In genomic region chr11:14499178-14499559, GRCh38 we compare ENCODE assay signal across 8 cellular contexts. TPM values are rescaled to one million over a fixed set of nuclear protein-coding genes. Genes with fewer than 3 reads are reported as not detected.
DNase-seq lines count a peak whose midpoint lies in the region; ATAC-seq and TF ChIP-seq lines count a peak whose summit lies in the region.

No MANE protein-coding gene starts in this region.

- H3K79me2 ChIP-seq in hepatocyte, result peaks cover 53% of the 10 kb centered on the region

- H3K4me1 ChIP-seq in adipocyte (ENCODE audit: control insufficient read depth, insufficient read depth, low read length) (peaks cover 28% of the 10 kb centered on the region), hepatocyte (ENCODE audit: insufficient read depth) (peaks cover 11% of the 10 kb centered on the region), skeletal muscle satellite cell (ENCODE audit: control insufficient read depth, insufficient read depth, low read length) (peaks cover 6% of the 10 kb centered on the region)

- WGBS in hepatocyte (ENCODE audit: low lambda C conversion rate, missing lambda C conversion rate), result under 1% methylated on average over 10 of the region's 19 CpGs

- CTCF ChIA-PET in GM10248 (lab: Yijun Ruan, JAX), result interaction anchor here (1.3 kb wide), 1 partner anchor 44 kb away, joined by 3 read pairs; no protein-coding TSS in a partner anchor

- H3K36me3 ChIP-seq in adipocyte (ENCODE audit: control insufficient read depth, insufficient read depth, low read length, severe bottlenecking), result peaks cover 59% of the 10 kb centered on the region
- H3K36me3 ChIP-seq in hepatocyte (replicated peaks; ENCODE audit: insufficient read depth, low read depth), result peaks cover 6% of the 10 kb centered on the region
- H3K36me3 ChIP-seq in skeletal muscle satellite cell (ENCODE audit: insufficient read depth, low read length), result peaks cover 46% of the 10 kb centered on the region

- peak overlapping the region; percentile 79 for H2AFZ ChIP-seq in hepatocyte

- H4K20me1 ChIP-seq in hepatocyte (ENCODE audit: insufficient read depth, poor library complexity, severe bottlenecking), result peaks cover 9% of the 10 kb centered on the region

- H3K27ac ChIP-seq in hepatocyte, result peak overlapping the region; percentile 92

- H3K4me3 ChIP-seq in GM12875 (ENCODE audit: low read depth, low read length) (peak overlapping the region; percentile 87), adipocyte (ENCODE audit: low read length) (peak overlapping the region; percentile 93), hepatocyte (peak overlapping the region; percentile 71), skeletal muscle satellite cell (ENCODE audit: low read length) (peak overlapping the region; percentile 90)

- TF ChIP-seq CTCF in GM12875 (IDR thresholded peaks at IDR 0.05; ENCODE audit: borderline replicate concordance, insufficient read depth, low read depth, low read length) (no peak), hepatocyte (IDR thresholded peaks at IDR 0.05; ENCODE audit: poor library complexity) (no peak), GM10248 (IDR thresholded peaks at IDR 0.05; ENCODE audit: control extremely low read depth, extremely low read depth, low read depth, missing control alignments) (no peak)

- H3K4me2 ChIP-seq in hepatocyte (peak overlapping the region; percentile 77), skeletal muscle satellite cell (ENCODE audit: low read length) (peak overlapping the region; percentile 79)

- no peaks in the 10 kb centered on the region for H3K27me3 ChIP-seq in adipocyte (replicated peaks; ENCODE audit: control insufficient read depth, insufficient read depth, low read length)
- no peaks in the 10 kb centered on the region for H3K27me3 ChIP-seq in hepatocyte
- no peaks in the 10 kb centered on the region for H3K27me3 ChIP-seq in skeletal muscle satellite cell (ENCODE audit: control insufficient read depth, insufficient read depth, low read length)

- peak overlapping the region; percentile 91 for H3K9ac ChIP-seq in adipocyte (ENCODE audit: low read length)
- peak overlapping the region; percentile 86 for H3K9ac ChIP-seq in skeletal muscle satellite cell (ENCODE audit: low read depth, low read length)

- peak; percentile 62 for DNase-seq in OCI-M1 (lab: John Stamatoyannopoulos, UW)
- peak; percentile 60 for DNase-seq in adipocyte (ENCODE audit: low read depth)
- peak; percentile 34 for DNase-seq in hepatocyte (ENCODE audit: low spot score)
- DNase-seq in GM10248 (ENCODE audit: extremely low spot score), result no peak
- DNase-seq in NCI-H1048 (lab: John Stamatoyannopoulos, UW), result no peak

- ATAC-seq in HG02610 (IDR thresholded peaks at IDR 0.05; ENCODE audit: unreplicated experiment), result peak; percentile 10

- POLR2A ChIA-PET in GM10248 (lab: Yijun Ruan, JAX), result interaction anchor here (0.6 kb wide), 1 partner anchor 1126 kb away, joined by 3 read pairs; no protein-coding TSS in a partner anchor

- H3K9me2 ChIP-seq in hepatocyte (replicated peaks; ENCODE audit: insufficient read depth), result no peaks in the 10 kb centered on the region

- H3K9me3 ChIP-seq in adipocyte (ENCODE audit: control insufficient read depth, low read length), result no peaks in the 10 kb centered on the region
- H3K9me3 ChIP-seq in hepatocyte (ENCODE audit: low read depth), result no peaks in the 10 kb centered on the region
- H3K9me3 ChIP-seq in skeletal muscle satellite cell (replicated peaks; ENCODE audit: low read length), result no peaks in the 10 kb centered on the region

RNA-seq across cellular contexts. Expression of gene COPB1, which starts 0.4 kb away (rescaled TPM):
- total RNA-seq in hepatocyte, result 226 and 228 TPM in 2 replicates
- polyA plus RNA-seq in hepatocyte, result 87.5 and 98.2 TPM in 2 replicates
- total RNA-seq in skeletal muscle satellite cell (2012; rRNA removed), result 216 and 241 TPM in 2 replicates

RNA-seq across cellular contexts. Expression of gene PSMA1, which starts 21.0 kb away (rescaled TPM):
- total RNA-seq in hepatocyte, result 178 and 182 TPM in 2 replicates
- polyA plus RNA-seq in hepatocyte, result 214 and 243 TPM in 2 replicates
- total RNA-seq in skeletal muscle satellite cell (2012; rRNA removed), result 156 and 172 TPM in 2 replicates

Comparison
In these comparisons a context has a peak if more than half of its experiments do, and no peak if none do; other contexts are left out.
1. DNase-seq: peak in OCI-M1 (single experiment), adipocyte (single experiment) and hepatocyte (single experiment); none in GM10248 (single experiment) and NCI-H1048 (single experiment).
2. Peak in every context shown above with its lines, with median percentiles within 50 percentile points of each other: H3K4me3 ChIP-seq.